ENCODE assay signal across 26 cellular contexts in the genomic region with DNA sequence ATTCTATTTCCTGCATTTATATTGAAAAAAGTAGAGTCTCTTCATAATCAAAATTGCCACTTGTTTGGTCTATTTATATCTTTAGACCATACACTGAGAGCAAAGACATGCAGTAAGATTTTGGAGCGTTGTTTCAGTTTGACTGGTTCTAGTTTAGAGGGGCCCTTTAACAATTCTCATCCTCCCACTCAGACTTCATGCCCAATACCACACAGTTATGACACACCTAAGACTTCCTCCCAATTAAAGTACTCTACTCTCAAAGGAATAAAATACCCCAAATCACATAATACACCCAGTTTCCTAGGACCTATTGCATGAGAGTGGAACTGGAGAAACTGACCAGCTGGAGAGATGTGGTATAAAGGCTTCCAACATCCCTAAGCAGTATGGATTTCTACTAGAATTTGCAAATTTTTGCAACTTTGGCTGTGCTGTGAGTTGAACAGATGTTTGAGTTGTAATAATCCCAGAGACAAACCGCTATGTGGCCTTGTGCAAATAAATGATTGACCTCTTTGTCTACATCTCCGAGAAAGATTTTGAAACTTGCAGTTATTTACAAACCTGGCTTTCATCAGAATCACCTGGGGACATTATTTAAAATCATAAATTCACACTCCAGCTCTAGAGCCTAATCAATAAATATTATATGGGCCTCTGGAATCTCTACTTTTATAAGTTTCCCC.
A peak's percentile ranks its signal among the peaks of the same experiment; 100 is the strongest.
DNase-seq lines count a peak whose midpoint lies in the region; ATAC-seq, FAIRE-seq and TF ChIP-seq lines count a peak whose summit lies in the region.
"Had no signal": no experiment of that assay in that cellular context is flagged by ENCODE, and none has a peak within 500 bp of the region (broad histone marks: within the 10 kb centered on the region; RNA-seq: fewer than 3 reads in every experiment).

No MANE protein-coding gene starts in this region.

- peaks cover 24% of the 10 kb centered on the region for H3K4me1 ChIP-seq in HepG2 (ENCODE audit: insufficient read depth, low read length)
- H3K4me1 ChIP-seq: BLaER1 had no signal

- no peaks in the 10 kb centered on the region for H3K36me3 Mint-ChIP-seq in nephron (ENCODE audit: low read depth)
- H3K36me3 Mint-ChIP-seq: CD4-positive, CD25-positive, alpha-beta regulatory T cell; CD8-positive, alpha-beta memory T cell had no signal

- WGBS in HepG2 (ENCODE audit: low lambda C conversion rate) = 3% methylated on average over 3 of the region's 3 CpGs

- peaks cover 14% of the 10 kb centered on the region for H3K4me1 Mint-ChIP-seq in nephron
- H3K4me1 Mint-ChIP-seq: B cell; CD4-positive, CD25-positive, alpha-beta regulatory T cell; CD8-positive, alpha-beta memory T cell had no signal

- TF ChIP-seq CTCF in HepG2 (CRISPR knock-in tag; IDR thresholded peaks at IDR 0.05) (no peak), nephron (IDR thresholded peaks at IDR 0.05; ENCODE audit: unreplicated experiment in 3 of 3) (no peak)

- FAIRE-seq in HepG2 (lab: Jason Lieb, UNC) = no peak
- FAIRE-seq: A204.1, D721Med, GM12891, GM19239, H1 had no signal

- no peak for TF ChIP-seq EP300 in HepG2 (IDR thresholded peaks at IDR 0.05; ENCODE audit: low read depth in 2 of 2, low read length in 2 of 2)
- no peak for TF ChIP-seq EP300 in HepG2 (CRISPR knock-in tag; IDR thresholded peaks at IDR 0.05; ENCODE audit: borderline replicate concordance)

- TF ChIP-seq POLR2A in HepG2 (IDR thresholded peaks at IDR 0.05; ENCODE audit: insufficient read depth in 1 of 2, low read depth in 2 of 2, low read length in 2 of 2) = no peak

- peak; percentile 31 for DNase-seq in NCI-H69 (lab: John Stamatoyannopoulos, UW)
- DNase-seq in HepG2 (ENCODE audit: low spot score) = peak; percentile 6
- no peak for DNase-seq in NCI-H146 treated with DMSO at 0.1 percent for 48 hours (lab: John Stamatoyannopoulos, UW; ENCODE audit: unreplicated experiment)
- DNase-seq in posterior cingulate gyrus = no peak
- no peak for DNase-seq in NCI-H1105 (lab: John Stamatoyannopoulos, UW)
- DNase-seq: CD4-positive, CD25-positive, alpha-beta regulatory T cell; CD8-positive, alpha-beta memory T cell; DMS 273 treated with DMSO at 0.1 percent for 48 hours; DMS79; EL; GDM1; GM23248; H7; HCEC 1CT had no signal

- H2AFZ ChIP-seq in HepG2 (ENCODE audit: low read length) = no peak overlapping the region
- H2AFZ ChIP-seq: GM23248 had no signal

- ATAC-seq in GM19463 (IDR thresholded peaks at IDR 0.05; ENCODE audit: unreplicated experiment) (peak; percentile 34), HepG2 (peak; percentile 84), GM18517 (IDR thresholded peaks at IDR 0.05; ENCODE audit: unreplicated experiment) (no peak)

- in situ Hi-C loops in HepG2 (cut with HindIII; ENCODE audit: extremely low pct_ligation_motif_present, low pct_unique_long_range_greater_than_20kb) = no loop called here

- no peak overlapping the region for H3K9ac ChIP-seq in HepG2 (ENCODE audit: insufficient read depth, low read depth, low read length)
- H3K9ac ChIP-seq: BLaER1, GM23248 had no signal

- H3K9me3 Mint-ChIP-seq in nephron = no peaks in the 10 kb centered on the region

- intact Hi-C loops in HepG2 (cut with micrococcal nuclease; ENCODE audit: unreplicated experiment) = loop anchor here (5.0 kb wide), 1 partner anchor 167 kb away; no protein-coding TSS in a partner anchor
- intact Hi-C loops in posterior cingulate gyrus (cut with DNase I) = no loop called here

- H3K4me3 ChIP-seq in HepG2 (replicated peaks in 1 of 3; ENCODE audit: insufficient read depth in 1 of 3, low read depth in 2 of 3, low read length in 3 of 3) = no peak overlapping the region
- H3K4me3 ChIP-seq: BLaER1, GM23248 had no signal

- POLR2A ChIA-PET in HepG2 (lab: Yijun Ruan, JAX) = no interaction called here

- CTCF ChIA-PET in HepG2 (lab: Yijun Ruan, JAX; ENCODE audit: low intra/inter-chr PET ratio, low total read pairs) = no interaction called here

- no peaks in the 10 kb centered on the region for H4K20me1 ChIP-seq in HepG2 (ENCODE audit: insufficient read depth, low read length)
- H4K20me1 ChIP-seq: BLaER1 had no signal

- BruUV-seq in HepG2 (replicated peaks; lab: Mats Ljungman, UMichigan) = no TSS peak

- H3K27ac Mint-ChIP-seq in nephron = peak overlapping the region in 2 of 3 experiments; percentile 11 to 49
- H3K27ac Mint-ChIP-seq: B cell; CD4-positive, CD25-positive, alpha-beta regulatory T cell; CD8-positive, alpha-beta memory T cell had no signal

- H3K4me3 Mint-ChIP-seq in nephron = no peak overlapping the region
- H3K4me3 Mint-ChIP-seq: B cell; CD4-positive, CD25-positive, alpha-beta regulatory T cell; CD8-positive, alpha-beta memory T cell had no signal

- H3K27me3 Mint-ChIP-seq in nephron (ENCODE audit: low read depth) = no peaks in the 10 kb centered on the region
- H3K27me3 Mint-ChIP-seq: B cell; CD4-positive, CD25-positive, alpha-beta regulatory T cell; CD8-positive, alpha-beta memory T cell had no signal

- no peak for TF ChIP-seq RAD21 in HepG2 (CRISPR knock-in tag; IDR thresholded peaks at IDR 0.05)

- 0 out of 2 replicates have a peak overlapping the region, but pooled peaks have one; percentile 4 for H3K4me2 ChIP-seq in HepG2 (ENCODE audit: low read depth, low read length)
- H3K4me2 ChIP-seq: BLaER1 had no signal

- no peaks in the 10 kb centered on the region for H3K9me3 ChIP-seq in HepG2 (ENCODE audit: low read length)
- H3K9me3 ChIP-seq: BLaER1 had no signal

- H3K27ac ChIP-seq in HepG2 (ENCODE audit: extremely low read length, insufficient read depth, low read length) = no peak overlapping the region
- H3K27ac ChIP-seq: 22Rv1, BLaER1, C4-2B, GM23248 had no signal

- no peaks in the 10 kb centered on the region for H3K36me3 ChIP-seq in HepG2 (replicated peaks in 1 of 2; ENCODE audit: control insufficient read depth in 1 of 2, insufficient read depth in 2 of 2, low read length in 2 of 2)
- H3K36me3 ChIP-seq: BLaER1 had no signal

- H3K27me3 ChIP-seq in HepG2 (ENCODE audit: control insufficient read depth in 1 of 2, insufficient read depth in 2 of 2, low read length in 2 of 2) = no peaks in the 10 kb centered on the region
- H3K27me3 ChIP-seq: BLaER1 had no signal

- no peaks in the 10 kb centered on the region for H3K79me2 ChIP-seq in HepG2 (ENCODE audit: insufficient read depth, low read length)

TF ChIP-seq in HepG2, 621 proteins besides CTCF, POLR2A, EP300 and RAD21:
- no peak for TF ChIP-seq FOXA1 (IDR thresholded peaks at IDR 0.05)
- TF ChIP-seq FOXA1 (CRISPR knock-in tag; IDR thresholded peaks at IDR 0.05) = 0 out of 2 replicates have a peak, but pooled peaks have one; percentile 16
- no peak for TF ChIP-seq ETV5 (CRISPR knock-in tag; IDR thresholded peaks at IDR 0.05; ENCODE audit: borderline replicate concordance)
- peak; percentile 51; the same call in 1 of the 2 replicates for TF ChIP-seq NR2F6 (IDR thresholded peaks at IDR 0.05)
- no peak for TF ChIP-seq NR2F6 (CRISPR knock-in tag; IDR thresholded peaks at IDR 0.05)
- TF ChIP-seq ZNF749 (CRISPR knock-in tag; IDR thresholded peaks at IDR 0.05; ENCODE audit: borderline replicate concordance) = no peak
- TF ChIP-seq NR2F1 (CRISPR knock-in tag; IDR thresholded peaks at IDR 0.05) = peak in 1 of 2 experiments; percentile 49; a peak in 2 of 4 replicates
- no peak for TF ChIP-seq MIER2 (CRISPR knock-in tag; IDR thresholded peaks at IDR 0.05)
- peak; percentile 61; the same call in 1 of the 2 replicates for TF ChIP-seq NR2F2 (IDR thresholded peaks at IDR 0.05; ENCODE audit: borderline replicate concordance, low read depth)

Comparison
In these comparisons a context has a peak if more than half of its experiments do, and no peak if none do; other contexts are left out.
1. DNase-seq: peak in NCI-H69 (single experiment) and HepG2 (single experiment); none in NCI-H146 treated with DMSO at 0.1 percent for 48 hours (single experiment), posterior cingulate gyrus (0 of 10) and NCI-H1105 (single experiment).